In genomic region chr12:101891462-101891971, GRCh38 we compare ENCODE assay signal across 8 cellular contexts. TPM values are rescaled to one million over a fixed set of nuclear protein-coding genes. Genes with fewer than 3 reads are reported as not detected.
DNase-seq lines count a peak whose midpoint lies in the region; ATAC-seq lines count a peak whose summit lies in the region.

No MANE protein-coding gene starts in this region.

- H3K9me3 ChIP-seq in right cardiac atrium (ENCODE audit: control insufficient read depth, low read length) = no peaks in the 10 kb centered on the region

- WGBS in right cardiac atrium = 33% methylated on average over 3 of the region's 3 CpGs

- H3K4me3 ChIP-seq in right cardiac atrium (ENCODE audit: low read length) = no peak overlapping the region

- ATAC-seq in GM18909 (IDR thresholded peaks at IDR 0.05; ENCODE audit: poor library complexity, unreplicated experiment) (peak; percentile 92), HG03103 (IDR thresholded peaks at IDR 0.05; ENCODE audit: low read depth, unreplicated experiment) (peak; percentile 66), right cardiac atrium (peak; percentile 41 to 71)

- no peak overlapping the region for H3K27ac ChIP-seq in right cardiac atrium (ENCODE audit: low read length)

- no peaks in the 10 kb centered on the region for H3K27me3 ChIP-seq in right cardiac atrium (ENCODE audit: control insufficient read depth, insufficient read depth)

- DNase-seq in A172 (ENCODE audit: low spot score) (peak; percentile 74), RPMI8226 (peak; percentile 50), right cardiac atrium (peak in 1 of 3 donors; percentile 66), T1000 (lab: John Stamatoyannopoulos, UW) (no peak), hypothalamus (lab: John Stamatoyannopoulos, UW) (no peak)
- DNase-seq in stimulated activated CD4-positive, alpha-beta T cell treated with anti-CD3 and anti-CD28 coated beads, Interleukin-4, amount 100 ng/mL, for 4 hours = no peak

- H3K4me1 ChIP-seq in right cardiac atrium (ENCODE audit: control insufficient read depth, insufficient read depth, low read length) = peaks cover 2% of the 10 kb centered on the region

- intact Hi-C loops in right cardiac atrium (cut with DNase I) = no loop called here

RNA-seq across cellular contexts. Expression of gene DRAM1, which starts 14.1 kb away (rescaled TPM):
- 32.6 and 37.3 TPM in 2 replicates for total RNA-seq in A172 (2014; rRNA removed; shearing (Covaris generic))
- total RNA-seq in right cardiac atrium = 10 to 100 TPM in 1 of 4 donors, 1 to 10 TPM in 3; 6.3 to 13.3 (median 9.0) TPM
- polyA plus RNA-seq in right cardiac atrium = 4.7 TPM

Comparison
In these comparisons a context has a peak if more than half of its experiments do, and no peak if none do; other contexts are left out.
1. DNase-seq: peak in A172 (single experiment) and RPMI8226 (single experiment); none in T1000 (single experiment), hypothalamus (0 of 51) and stimulated activated CD4-positive, alpha-beta T cell treated with anti-CD3 and anti-CD28 coated beads, Interleukin-4, amount 100 ng/mL, for 4 hours (0 of 2).
2. Peak in every context shown above with its lines, with median percentiles within 50 percentile points of each other: ATAC-seq.